16 cellular contexts compared by ENCODE assay signal in the genomic region with DNA sequence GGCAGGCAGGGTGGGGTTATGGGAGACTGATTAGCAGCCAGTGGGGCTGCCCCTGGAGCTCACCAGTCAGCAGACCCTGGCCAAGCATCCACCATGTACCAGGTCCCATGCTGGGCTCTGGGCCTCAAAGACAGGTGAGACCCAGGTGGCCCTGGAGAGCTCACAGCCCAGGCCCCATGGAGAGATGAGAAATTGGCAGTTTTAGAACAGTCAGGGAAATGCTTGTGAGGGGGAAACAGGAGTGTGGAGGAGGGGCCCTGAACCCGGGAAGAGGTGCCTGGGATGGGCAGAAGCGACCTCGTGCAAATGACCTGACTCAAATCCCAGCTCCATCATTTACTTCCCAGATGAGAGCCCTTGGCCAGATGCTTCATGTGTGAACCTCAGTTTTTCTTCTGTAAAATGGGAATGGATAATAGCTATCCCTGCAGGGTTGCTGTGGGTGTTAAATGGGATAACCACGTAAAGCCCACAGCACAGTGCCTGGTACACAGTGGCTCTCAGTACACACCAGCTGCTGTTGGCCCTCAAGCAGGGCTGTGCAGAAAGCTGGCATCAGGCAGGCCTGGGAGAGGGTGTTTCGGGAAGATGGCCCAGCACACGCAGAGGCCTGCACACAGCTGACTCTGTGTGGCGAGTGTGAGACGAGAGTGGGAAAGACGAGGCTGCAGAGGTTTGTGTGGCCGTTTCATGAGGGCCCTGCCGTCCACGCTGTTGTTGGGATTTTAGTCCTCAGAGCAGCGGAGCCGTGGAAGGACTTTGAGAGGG.
DNase-seq lines count a peak whose midpoint lies in the region; ATAC-seq and TF ChIP-seq lines count a peak whose summit lies in the region.
"Had no signal": no experiment of that assay in that cellular context is flagged by ENCODE, and none has a peak within 500 bp of the region (broad histone marks: within the 10 kb centered on the region; RNA-seq: fewer than 3 reads in every experiment).

No MANE protein-coding gene starts in this region.

- H3K9me3 ChIP-seq in PC-3 (ENCODE audit: low read length), result no peaks in the 10 kb centered on the region
- no peaks in the 10 kb centered on the region for H3K9me3 ChIP-seq in spleen
- H3K9me3 ChIP-seq: BLaER1 treated with 17β-estradiol and CSF1 and Interleukin-3, amounts not matched to agents 10 nM and 100 nM had no signal

- no peak overlapping the region for H3K9ac ChIP-seq in PC-3 (ENCODE audit: low read length)
- H3K9ac ChIP-seq: BLaER1 treated with 17β-estradiol and CSF1 and Interleukin-3, amounts not matched to agents 10 nM and 100 nM had no signal

- no peaks in the 10 kb centered on the region for H3K9me2 ChIP-seq in PC-3 (replicated peaks; ENCODE audit: low read length)

- H3K27me3 ChIP-seq in PC-3 (ENCODE audit: low read length), result no peaks in the 10 kb centered on the region
- H3K27me3 ChIP-seq in spleen (replicated peaks in 1 of 7), result peaks cover 0 to 44% (median 0%) of the 10 kb centered on the region in 7 donors
- H3K27me3 ChIP-seq: BLaER1 treated with 17β-estradiol and CSF1 and Interleukin-3, amounts not matched to agents 10 nM and 100 nM had no signal

- 73 to 83% (median 79%) methylated on average over 14 of the region's 14 CpGs for WGBS in spleen, 5 donors

- CTCF ChIA-PET in PC-3 (lab: Charles Lee), result no interaction called here

- H3K4me3 ChIP-seq in coronary artery (no peak overlapping the region), PC-3 (ENCODE audit: low read length) (no peak overlapping the region), spleen (no peak overlapping the region)
- H3K4me3 ChIP-seq: BLaER1 treated with 17β-estradiol and CSF1 and Interleukin-3, amounts not matched to agents 10 nM and 100 nM had no signal

- H2AFZ ChIP-seq in PC-3 (ENCODE audit: low read length), result no peak overlapping the region

- TF ChIP-seq CTCF in coronary artery (IDR thresholded peaks at IDR 0.05) (no peak), PC-3 (conservative IDR thresholded peaks at IDR 0.05; ENCODE audit: low read depth, low read length) (no peak), spleen (IDR thresholded peaks at IDR 0.05 in 8 of 11, conservative IDR thresholded peaks at IDR 0.05 in 3 of 11) (no peak)

- H3K4me1 ChIP-seq in PC-3 (ENCODE audit: insufficient read depth, low read length), result no peaks in the 10 kb centered on the region
- no peaks in the 10 kb centered on the region for H3K4me1 ChIP-seq in spleen

- no peaks in the 10 kb centered on the region for H3F3A ChIP-seq in PC-3 (ENCODE audit: low read length, unreplicated experiment)

- POLR2A ChIA-PET in PC-3 (lab: Charles Lee; ENCODE audit: unreplicated experiment), result no interaction called here

- no peaks in the 10 kb centered on the region for H3K36me3 ChIP-seq in PC-3 (ENCODE audit: low read depth, low read length)
- no peaks in the 10 kb centered on the region for H3K36me3 ChIP-seq in spleen
- H3K36me3 ChIP-seq: BLaER1 treated with 17β-estradiol and CSF1 and Interleukin-3, amounts not matched to agents 10 nM and 100 nM had no signal

- DNase-seq in NCI-H1417 (lab: John Stamatoyannopoulos, UW), result peak in 2 of 3 experiments; percentile 51 to 71
- no peak for DNase-seq in NCI-H1417 treated with DMSO at 0.1 percent for 48 hours (lab: John Stamatoyannopoulos, UW)
- peak; percentile 33 for DNase-seq in coronary artery (ENCODE audit: low spot score)
- peak; percentile 78 for DNase-seq in mesenteric fat pad (ENCODE audit: low spot score)
- no peak for DNase-seq in effector CD4-positive, alpha-beta T cell
- no peak for DNase-seq in PC-3
- no peak for DNase-seq in spleen
- DNase-seq: DMS 273 treated with DMSO at 0.1 percent for 48 hours, Kasumi-1, NCI-H1105 treated with DMSO at 0.1 percent for 48 hours, NCI-H2029 treated with DMSO at 0.1 percent for 48 hours, RPMI8226 had no signal

- no peak overlapping the region for H3K27ac ChIP-seq in coronary artery
- peak overlapping the region; percentile 30 for H3K27ac ChIP-seq in temporal lobe (ENCODE audit: low read depth, low read length)
- no peak overlapping the region for H3K27ac ChIP-seq in PC-3 (ENCODE audit: low read length)
- no peak overlapping the region for H3K27ac ChIP-seq in spleen
- H3K27ac ChIP-seq: 22Rv1; BLaER1 treated with 17β-estradiol and CSF1 and Interleukin-3, amounts not matched to agents 10 nM and 100 nM had no signal

- no peaks in the 10 kb centered on the region for H4K20me1 ChIP-seq in PC-3 (ENCODE audit: low read length)

- no peak for TF ChIP-seq POLR2A in spleen (IDR thresholded peaks at IDR 0.05)

- no TSS peak for BruUV-seq in PC-3 (replicated peaks; lab: Mats Ljungman, UMichigan)

- intact Hi-C loops in PC-3 (cut with micrococcal nuclease) (no loop called here), spleen (cut with DNase I; ENCODE audit: low total_unique reads) (no loop called here)

- no peaks in the 10 kb centered on the region for H3K79me2 ChIP-seq in PC-3 (ENCODE audit: low read length)

- no peak overlapping the region for H3K4me2 ChIP-seq in PC-3 (ENCODE audit: low read length)
- H3K4me2 ChIP-seq: BLaER1 treated with 17β-estradiol and CSF1 and Interleukin-3, amounts not matched to agents 10 nM and 100 nM had no signal

- no peak for ATAC-seq in PC-3
- ATAC-seq: HCT116 had no signal

Comparison
In these comparisons a context has a peak if more than half of its experiments do, and no peak if none do; other contexts are left out.
1. DNase-seq: peak in NCI-H1417 (2 of 3), coronary artery (single experiment) and mesenteric fat pad (single experiment); none in NCI-H1417 treated with DMSO at 0.1 percent for 48 hours (single experiment), effector CD4-positive, alpha-beta T cell (single experiment), PC-3 (single experiment) and spleen (single experiment).